ENCODE assay signal across 17 cellular contexts in the genomic region with DNA sequence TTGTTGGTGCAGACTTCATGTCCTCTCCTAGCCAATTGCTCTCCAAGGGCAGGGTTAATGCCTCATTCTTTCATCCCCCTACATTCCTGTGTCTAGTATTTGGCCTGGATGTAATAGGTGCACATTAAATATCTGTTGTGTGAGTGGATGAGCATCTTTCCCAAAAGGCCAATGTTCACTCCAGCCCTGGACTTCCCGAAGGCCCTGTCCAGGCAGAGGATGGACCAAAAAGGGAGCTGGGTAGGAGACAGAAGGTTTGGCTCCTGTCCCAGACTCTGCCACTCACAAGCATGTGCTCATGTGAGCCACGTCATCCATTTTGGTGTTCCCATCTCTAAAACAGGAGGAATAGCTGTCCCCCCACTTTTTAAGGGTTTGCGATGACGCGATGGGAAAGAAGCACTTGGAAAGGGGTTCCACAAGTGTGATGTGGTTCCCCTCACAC. TPM values are rescaled to one million over a fixed set of nuclear protein-coding genes. Genes with fewer than 3 reads are reported as not detected.
DNase-seq lines count a peak whose midpoint lies in the region; ATAC-seq lines count a peak whose summit lies in the region.
"Had no signal": no experiment of that assay in that cellular context is flagged by ENCODE, and none has a peak within 500 bp of the region (broad histone marks: within the 10 kb centered on the region; RNA-seq: fewer than 3 reads in every experiment).

No MANE protein-coding gene starts in this region.

- H3K27ac ChIP-seq in CD4-positive, alpha-beta memory T cell (ENCODE audit: low read depth, low read length): peak overlapping the region; percentile 18
- H3K27ac ChIP-seq: BLaER1 treated with 17β-estradiol and CSF1 and Interleukin-3, amounts not matched to agents 10 nM and 100 nM had no signal

- no peaks in the 10 kb centered on the region for H3K36me3 ChIP-seq in CD4-positive, alpha-beta memory T cell (ENCODE audit: insufficient read depth, low read length)
- H3K36me3 ChIP-seq: breast epithelium had no signal

- H3K27me3 Mint-ChIP-seq in CD4-positive, alpha-beta memory T cell: no peaks in the 10 kb centered on the region
- H3K27me3 Mint-ChIP-seq in activated T-helper 2 cell treated with anti-CD3 and anti-CD28 coated beads, Interferon-gamma antibody, Interleukin-2, Interleukin-4, amounts not matched to agents 10 μg/mL and 5 μg/mL and 100 μg/mL, durations not matched to agents 14 hours and 24 hours and 36 hours (ENCODE audit: low read depth): no peaks in the 10 kb centered on the region
- H3K27me3 Mint-ChIP-seq in naive thymus-derived CD8-positive, alpha-beta T cell: no peaks in the 10 kb centered on the region

- H3K9me3 ChIP-seq in CD4-positive, alpha-beta memory T cell (ENCODE audit: control insufficient read depth in 1 of 2, low read length in 2 of 2): no peaks in the 10 kb centered on the region
- H3K9me3 ChIP-seq: BLaER1 treated with 17β-estradiol and CSF1 and Interleukin-3, amounts not matched to agents 10 nM and 100 nM; breast epithelium; mucosa of descending colon had no signal

- DNase-seq in A172 (ENCODE audit: low spot score): peak; percentile 8
- DNase-seq in CD4-positive, alpha-beta memory T cell: no peak
- DNase-seq in activated T-helper 2 cell treated with anti-CD3 and anti-CD28 coated beads, Interferon-gamma antibody, Interleukin-2, Interleukin-4, amounts not matched to agents 10 μg/mL and 5 μg/mL and 100 μg/mL, durations not matched to agents 14 hours and 24 hours and 36 hours (ENCODE audit: low spot score): no peak
- no peak for DNase-seq in naive thymus-derived CD8-positive, alpha-beta T cell
- no peak for DNase-seq in NCI-H146 treated with DMSO at 0.1 percent for 48 hours (lab: John Stamatoyannopoulos, UW; ENCODE audit: unreplicated experiment)
- no peak for DNase-seq in UCSD-AML1 (lab: John Stamatoyannopoulos, UW; ENCODE audit: unreplicated experiment)
- no peak for DNase-seq in hypothalamus (lab: John Stamatoyannopoulos, UW)
- DNase-seq: activated CD4-positive, alpha-beta T cell treated with anti-CD3 and anti-CD28 coated beads for 1 hour; activated effector memory CD4-positive, alpha-beta T cell treated with anti-CD3 and anti-CD28 coated beads, Interleukin-2, amount 50 U/mL, for 16 hours; islet precursor cell; mucosa of descending colon; NCI-H2171 treated with DMSO at 0.1 percent for 48 hours; stimulated activated CD4-positive, alpha-beta T cell treated with anti-CD3 and anti-CD28 coated beads, Interleukin-2, amount 100 ng/mL, for 24 hours; stimulated activated CD8-positive, alpha-beta memory T cell treated with anti-CD3 and anti-CD28 coated beads, Interleukin-4, amount 100 ng/mL, for 48 hours had no signal

- intact Hi-C loops in CD4-positive, alpha-beta memory T cell (cut with micrococcal nuclease): no loop called here
- intact Hi-C loops in activated T-helper 2 cell treated with anti-CD3 and anti-CD28 coated beads, Interferon-gamma antibody, Interleukin-2, Interleukin-4, amounts not matched to agents 10 μg/mL and 5 μg/mL and 100 μg/mL, durations not matched to agents 14 hours and 24 hours and 36 hours (cut with micrococcal nuclease): loop anchor here (5.0 to 10.0 kb wide), 4 partner anchors 188 to 360 kb away; a partner anchor contains a TSS

- H3K36me3 Mint-ChIP-seq in CD4-positive, alpha-beta memory T cell: peaks cover 11 to 12% of the 10 kb centered on the region in 2 donors
- peaks cover 40% of the 10 kb centered on the region for H3K36me3 Mint-ChIP-seq in activated T-helper 2 cell treated with anti-CD3 and anti-CD28 coated beads, Interferon-gamma antibody, Interleukin-2, Interleukin-4, amounts not matched to agents 10 μg/mL and 5 μg/mL and 100 μg/mL, durations not matched to agents 14 hours and 24 hours and 36 hours (ENCODE audit: low read depth)
- H3K36me3 Mint-ChIP-seq in naive thymus-derived CD8-positive, alpha-beta T cell: peaks cover 0 to 27% (median 11%) of the 10 kb centered on the region in 3 donors

- no peak for ATAC-seq in naive thymus-derived CD8-positive, alpha-beta T cell
- ATAC-seq in GM19467 (IDR thresholded peaks at IDR 0.05; ENCODE audit: unreplicated experiment): no peak

- CTCF ChIA-PET in CD4-positive, alpha-beta memory T cell (lab: Charles Lee; ENCODE audit: partially characterized antibody): interaction anchor here (1.2 to 2.1 kb wide), 4 partner anchors 14 to 49 kb away, joined by 3 to 10 read pairs (median 4); a partner anchor contains a TSS

- H3K4me1 Mint-ChIP-seq in CD4-positive, alpha-beta memory T cell: peaks cover 31 to 70% (median 56%) of the 10 kb centered on the region in 4 donors
- H3K4me1 Mint-ChIP-seq in activated T-helper 2 cell treated with anti-CD3 and anti-CD28 coated beads, Interferon-gamma antibody, Interleukin-2, Interleukin-4, amounts not matched to agents 10 μg/mL and 5 μg/mL and 100 μg/mL, durations not matched to agents 14 hours and 24 hours and 36 hours (ENCODE audit: low read depth): peaks cover 58% of the 10 kb centered on the region
- H3K4me1 Mint-ChIP-seq in naive thymus-derived CD8-positive, alpha-beta T cell: peaks cover 45 to 89% (median 81%) of the 10 kb centered on the region in 4 donors

- peak overlapping the region; percentile 68 to 95 (median 80) for H3K27ac Mint-ChIP-seq in CD4-positive, alpha-beta memory T cell
- peak overlapping the region; percentile 38 for H3K27ac Mint-ChIP-seq in activated T-helper 2 cell treated with anti-CD3 and anti-CD28 coated beads, Interferon-gamma antibody, Interleukin-2, Interleukin-4, amounts not matched to agents 10 μg/mL and 5 μg/mL and 100 μg/mL, durations not matched to agents 14 hours and 24 hours and 36 hours
- H3K27ac Mint-ChIP-seq in naive thymus-derived CD8-positive, alpha-beta T cell: peak overlapping the region; percentile 74 to 100 (median 95)

- H3K4me1 ChIP-seq in CD4-positive, alpha-beta memory T cell (ENCODE audit: insufficient read depth, low read length): peaks cover 57% of the 10 kb centered on the region
- H3K4me1 ChIP-seq: breast epithelium had no signal

- H3K4me3 ChIP-seq in CD4-positive, alpha-beta memory T cell (ENCODE audit: low read length in 2 of 2): no peak overlapping the region
- H3K4me3 ChIP-seq: BLaER1 treated with 17β-estradiol and CSF1 and Interleukin-3, amounts not matched to agents 10 nM and 100 nM; breast epithelium; mucosa of descending colon had no signal

- no peaks in the 10 kb centered on the region for H3K27me3 ChIP-seq in CD4-positive, alpha-beta memory T cell (ENCODE audit: insufficient read depth, low read length)
- H3K27me3 ChIP-seq: BLaER1 treated with 17β-estradiol and CSF1 and Interleukin-3, amounts not matched to agents 10 nM and 100 nM; breast epithelium had no signal

- peak overlapping the region in 1 of 8 donors; percentile 27 for H3K4me3 Mint-ChIP-seq in CD4-positive, alpha-beta memory T cell
- H3K4me3 Mint-ChIP-seq in activated T-helper 2 cell treated with anti-CD3 and anti-CD28 coated beads, Interferon-gamma antibody, Interleukin-2, Interleukin-4, amounts not matched to agents 10 μg/mL and 5 μg/mL and 100 μg/mL, durations not matched to agents 14 hours and 24 hours and 36 hours (ENCODE audit: low read depth): no peak overlapping the region
- H3K4me3 Mint-ChIP-seq in naive thymus-derived CD8-positive, alpha-beta T cell: peak overlapping the region in 3 of 10 donors; percentile 22 to 52 (median 49)

- peaks cover 0 to 3% (median 0%) of the 10 kb centered on the region in 8 donors for H3K9me3 Mint-ChIP-seq in CD4-positive, alpha-beta memory T cell
- no peaks in the 10 kb centered on the region for H3K9me3 Mint-ChIP-seq in activated T-helper 2 cell treated with anti-CD3 and anti-CD28 coated beads, Interferon-gamma antibody, Interleukin-2, Interleukin-4, amounts not matched to agents 10 μg/mL and 5 μg/mL and 100 μg/mL, durations not matched to agents 14 hours and 24 hours and 36 hours
- no peaks in the 10 kb centered on the region for H3K9me3 Mint-ChIP-seq in naive thymus-derived CD8-positive, alpha-beta T cell

- POLR2A ChIA-PET in CD4-positive, alpha-beta memory T cell (lab: Charles Lee; ENCODE audit: partially characterized antibody): interaction anchor here (2.4 to 4.4 kb wide), 2 partner anchors 22 to 48 kb away, joined by 12 to 26 read pairs; a partner anchor contains a TSS
- POLR2A ChIA-PET in naive thymus-derived CD8-positive, alpha-beta T cell (lab: Charles Lee): interaction anchor here (0.5 to 28.6 kb wide), 5 partner anchors 10 to 42 kb away, joined by 3 to 674 read pairs (median 13); a partner anchor contains a TSS

RNA-seq across cellular contexts. Expression of a gene that starts 47.4 kb away (rescaled TPM):
- 74.7 and 106 TPM in 2 replicates for total RNA-seq in A172 (2014; rRNA removed; shearing (Covaris generic))
- total RNA-seq in CD4-positive, alpha-beta memory T cell: 100 to 1,000 TPM; 115 to 122 TPM
- polyA plus RNA-seq in CD4-positive, alpha-beta memory T cell: 100 to 1,000 TPM; 153 to 187 TPM
- total RNA-seq in activated T-helper 2 cell treated with anti-CD3 and anti-CD28 coated beads, Interferon-gamma antibody, Interleukin-2, Interleukin-4, amounts not matched to agents 10 μg/mL and 5 μg/mL and 100 μg/mL, durations not matched to agents 14 hours and 24 hours and 36 hours: 101 and 112 TPM in 2 replicates
- total RNA-seq in naive thymus-derived CD8-positive, alpha-beta T cell: 100 to 1,000 TPM; 251 to 268 TPM
- 100 to 1,000 TPM; 409 to 533 (median 504) TPM for polyA plus RNA-seq in naive thymus-derived CD8-positive, alpha-beta T cell

Comparison
In these comparisons a context has a peak if more than half of its experiments do, and no peak if none do; other contexts are left out.
1. H3K27ac Mint-ChIP-seq: peak in every context shown above with its lines; median percentile 95 in naive thymus-derived CD8-positive, alpha-beta T cell; 80 in CD4-positive, alpha-beta memory T cell; 38 in activated T-helper 2 cell treated with anti-CD3 and anti-CD28 coated beads, Interferon-gamma antibody, Interleukin-2, Interleukin-4, amounts not matched to agents 10 μg/mL and 5 μg/mL and 100 μg/mL, durations not matched to agents 14 hours and 24 hours and 36 hours.